ENCODE assay signal across 11 cellular contexts in genomic region chr22:22450343-22450839, GRCh38. TPM values are rescaled to one million over a fixed set of nuclear protein-coding genes. Genes with fewer than 3 reads are reported as not detected.
DNase-seq lines count a peak whose midpoint lies in the region; ATAC-seq and TF ChIP-seq lines count a peak whose summit lies in the region.
"Had no signal": no experiment of that assay in that cellular context is flagged by ENCODE, and none has a peak within 500 bp of the region (broad histone marks: within the 10 kb centered on the region; RNA-seq: fewer than 3 reads in every experiment).

No MANE protein-coding gene starts in this region.

- no peak overlapping the region for H3K27ac ChIP-seq in gastrocnemius medialis
- no peak overlapping the region for H3K27ac ChIP-seq in effector memory CD4-positive, alpha-beta T cell (ENCODE audit: insufficient read depth, low read length, poor library complexity, severe bottlenecking)
- H3K27ac ChIP-seq: 22Rv1, neutrophil had no signal

- TF ChIP-seq CTCF in gastrocnemius medialis (IDR thresholded peaks at IDR 0.05 in 4 of 5, conservative IDR thresholded peaks at IDR 0.05 in 1 of 5) = no peak

- H3K36me3 ChIP-seq in gastrocnemius medialis = no peaks in the 10 kb centered on the region
- no peaks in the 10 kb centered on the region for H3K36me3 ChIP-seq in effector memory CD4-positive, alpha-beta T cell (ENCODE audit: control insufficient read depth, insufficient read depth, low read length)
- H3K36me3 ChIP-seq: neutrophil had no signal

- DNase-seq in DMS 273 (lab: John Stamatoyannopoulos, UW; ENCODE audit: unreplicated experiment) (peak; percentile 3), DMS 273 treated with DMSO at 0.1 percent for 48 hours (lab: John Stamatoyannopoulos, UW) (no peak), NOMO-1 treated with DMSO at 0.1 percent for 48 hours (lab: John Stamatoyannopoulos, UW; ENCODE audit: unreplicated experiment) (peak; percentile 83), gastrocnemius medialis (peak; percentile 2 to 20), occipital lobe (lab: John Stamatoyannopoulos, UW) (no peak), DMS153 (lab: John Stamatoyannopoulos, UW) (no peak)
- no peak for DNase-seq in effector memory CD4-positive, alpha-beta T cell
- DNase-seq: activated CD4-positive, alpha-beta T cell treated with anti-CD3 and anti-CD28 coated beads, Interleukin-2, amount 50 U/mL, for 48 hours had no signal

- H3K27me3 ChIP-seq in gastrocnemius medialis = peaks cover 0 to 3% (median 0%) of the 10 kb centered on the region in 3 donors
- no peaks in the 10 kb centered on the region for H3K27me3 ChIP-seq in effector memory CD4-positive, alpha-beta T cell (replicated peaks; ENCODE audit: control insufficient read depth, insufficient read depth, low read length, poor library complexity, severe bottlenecking)

- intact Hi-C loops in gastrocnemius medialis (cut with DNase I; ENCODE audit: low total_unique reads) = no loop called here

- in situ Hi-C loops in gastrocnemius medialis (cut with MboI; ENCODE audit: low sequenced_read_pairs in 4 of 4) = loop anchor here in 2 of 4 donors (25.0 kb wide), 3 partner anchors 237 to 687 kb away; partner anchors contain the start of genes RAB36 (in 1 of the 2) and RSPH14 (in 1 of the 2)

- H3K4me3 ChIP-seq in gastrocnemius medialis = no peak overlapping the region
- no peak overlapping the region for H3K4me3 ChIP-seq in effector memory CD4-positive, alpha-beta T cell (ENCODE audit: insufficient read depth, low read depth, low read length, poor library complexity, severe bottlenecking)

- H3K4me1 ChIP-seq in gastrocnemius medialis = no peaks in the 10 kb centered on the region
- no peaks in the 10 kb centered on the region for H3K4me1 ChIP-seq in effector memory CD4-positive, alpha-beta T cell (ENCODE audit: control insufficient read depth, insufficient read depth, low read length, poor library complexity, severe bottlenecking)

- peak; percentile 80 for ATAC-seq in HG02870 (IDR thresholded peaks at IDR 0.05; ENCODE audit: unreplicated experiment)
- ATAC-seq in gastrocnemius medialis = no peak

- H3K9me3 ChIP-seq in gastrocnemius medialis = no peaks in the 10 kb centered on the region
- peaks cover 9% of the 10 kb centered on the region for H3K9me3 ChIP-seq in effector memory CD4-positive, alpha-beta T cell (ENCODE audit: control insufficient read depth, low read length)
- H3K9me3 ChIP-seq: neutrophil had no signal

- no peak for TF ChIP-seq POLR2A in gastrocnemius medialis (IDR thresholded peaks at IDR 0.05)

RNA-seq across cellular contexts. Expression of gene ZNF280B, which starts 58.2 kb away (rescaled TPM):
- total RNA-seq in gastrocnemius medialis (under 1 TPM; 0.10 to 0.78 (median 0.29) TPM), occipital lobe (3.7 TPM)

Comparison
In these comparisons a context has a peak if more than half of its experiments do, and no peak if none do; other contexts are left out.
1. DNase-seq: peak in DMS 273 (single experiment), NOMO-1 treated with DMSO at 0.1 percent for 48 hours (single experiment) and gastrocnemius medialis (2 of 2); none in DMS 273 treated with DMSO at 0.1 percent for 48 hours (single experiment), occipital lobe (single experiment), DMS153 (single experiment) and effector memory CD4-positive, alpha-beta T cell (0 of 3).